ENCODE assay signal across 26 cellular contexts in the genomic region with DNA sequence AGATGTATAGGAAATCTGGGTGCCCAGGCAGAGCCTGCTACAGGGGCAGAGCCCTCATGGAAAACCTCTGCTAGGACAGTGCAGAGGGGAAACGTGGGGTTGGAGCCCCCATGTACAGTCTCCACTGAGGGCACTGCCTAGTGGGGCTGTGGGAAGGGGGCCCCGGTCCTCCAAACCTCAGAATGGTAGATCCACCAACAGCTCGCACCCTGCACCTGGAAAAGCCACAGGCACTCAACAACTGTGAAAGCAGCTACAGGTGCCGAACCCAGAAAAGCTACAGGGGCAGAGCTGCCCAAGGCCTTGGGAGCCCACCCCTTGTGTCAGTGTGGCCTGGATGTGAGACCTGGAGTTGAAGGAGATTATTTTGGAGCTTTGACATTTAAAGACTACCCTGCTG. TPM values are rescaled to one million over a fixed set of nuclear protein-coding genes. Genes with fewer than 3 reads are reported as not detected.
"Had no signal": no experiment of that assay in that cellular context is flagged by ENCODE, and none has a peak within 500 bp of the region (broad histone marks: within the 10 kb centered on the region; RNA-seq: fewer than 3 reads in every experiment).

No MANE protein-coding gene starts in this region.

- H3K9me2 ChIP-seq: SK-N-SH had no signal

- H3K27ac Mint-ChIP-seq: IgD-negative memory B cell, T-cell had no signal

- H3K27ac ChIP-seq: HL-60, RWPE1 had no signal

- H3K36me3 ChIP-seq: MG63 had no signal

- H3K9ac ChIP-seq: SK-N-SH had no signal

- ATAC-seq: Panc1, PC-3, T-cell had no signal

- DNase-seq: Karpas-422, KBM-7, MG63, NCI-H1092, NCI-H1105 treated with DMSO at 0.1 percent for 48 hours, NCI-H1417 treated with DMSO at 0.1 percent for 48 hours, NCI-H146, NCI-H1694 treated with DMSO at 0.1 percent for 48 hours, NCI-H1930, NCI-H2081, NCI-H2107, NCI-H2227 treated with DMSO at 0.1 percent for 48 hours, NCI-H524, NCI-H526 treated with DMSO at 0.1 percent for 48 hours, NCI-H748 treated with DMSO at 0.1 percent for 48 hours, PC-3, SHP77, SK-N-SH, SW 1271, T-cell had no signal

- H3K4me3 Mint-ChIP-seq: T-cell had no signal

- H3K4me3 ChIP-seq: MG63 had no signal

- H3K9me3 ChIP-seq: MG63, SK-N-SH had no signal

- H3K4me2 ChIP-seq: SK-N-SH had no signal

- H3K36me3 Mint-ChIP-seq: IgD-negative memory B cell, T-cell had no signal

- H3K9me3 Mint-ChIP-seq: T-cell had no signal

- H3K27me3 ChIP-seq: MG63 had no signal

RNA-seq across cellular contexts. Expression of a gene that starts 5.4 kb away (rescaled TPM):
- total RNA-seq: NCI-H460, PC-3, SK-MEL-5 had no signal

RNA-seq across cellular contexts. Expression of a gene that starts 46.4 kb away (rescaled TPM):
- total RNA-seq: NCI-H460, PC-3, SK-MEL-5 had no signal
- polyA plus RNA-seq: SK-N-SH had no signal
